In the genomic region with DNA sequence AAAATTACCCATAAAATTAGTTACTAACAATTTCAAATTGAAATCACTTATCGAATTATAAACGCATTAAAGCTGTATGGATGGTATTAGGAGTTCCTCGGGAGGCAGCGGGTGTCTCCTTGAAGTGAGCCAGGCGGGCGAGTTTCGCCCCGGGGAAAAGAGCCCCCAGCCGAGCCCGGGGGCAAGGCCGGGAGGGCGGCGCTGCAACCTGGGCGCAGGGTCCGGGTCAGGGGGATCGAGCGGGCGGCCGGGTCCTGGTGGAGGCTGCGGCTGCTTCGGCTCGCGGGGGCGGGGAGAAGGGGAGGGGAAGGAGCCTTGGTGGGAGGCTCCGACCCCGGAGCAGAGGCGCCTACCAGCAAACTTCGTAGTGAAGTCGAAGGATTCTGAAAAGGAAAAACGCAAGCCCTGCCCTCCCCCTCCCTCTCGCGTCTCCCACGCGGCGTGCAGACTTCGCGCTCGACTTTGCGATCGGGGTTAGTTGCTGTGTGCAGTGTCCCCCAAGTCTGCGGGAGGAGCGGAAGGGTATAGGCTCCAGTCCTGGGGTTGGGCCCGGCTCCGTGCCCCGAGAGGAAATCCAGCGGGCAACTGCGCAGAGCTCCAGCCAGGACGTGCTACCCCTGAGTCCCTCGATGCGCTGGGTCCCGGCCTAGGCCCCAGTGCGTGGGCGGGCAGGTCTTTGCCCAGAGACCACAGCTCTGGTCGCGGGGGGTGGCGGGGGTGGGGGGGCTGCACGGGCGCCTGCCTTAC, we compare ENCODE assay signal across 8 cellular contexts.
DNase-seq lines count a peak whose midpoint lies in the region; ATAC-seq and TF ChIP-seq lines count a peak whose summit lies in the region.

No MANE protein-coding gene starts in this region.

- CTCF ChIA-PET in Panc1 (lab: Charles Lee), result interaction anchor here (0.6 kb wide), 1 partner anchor 494 kb away, joined by 5 read pairs; no protein-coding TSS in a partner anchor

- H3K9me3 ChIP-seq in Panc1 (ENCODE audit: control insufficient read depth, insufficient read depth, low read depth, low read length), result no peaks in the 10 kb centered on the region

- ATAC-seq in Panc1 (peak; percentile 40), omental fat pad (ENCODE audit: low FRiP score) (peak; percentile 18), GM21381 (IDR thresholded peaks at IDR 0.05; ENCODE audit: unreplicated experiment) (no peak), HG02798 (IDR thresholded peaks at IDR 0.05; ENCODE audit: poor library complexity, unreplicated experiment) (no peak)

- peaks cover 23% of the 10 kb centered on the region for H3K4me1 ChIP-seq in Panc1 (ENCODE audit: control insufficient read depth, insufficient read depth, low read length)

- in situ Hi-C loops in Panc1 (cut with HindIII; ENCODE audit: low pct_unique_long_range_greater_than_20kb, low sequenced_read_pairs), result no loop called here

- POLR2A ChIA-PET in Panc1 (lab: Charles Lee), result interaction anchor here (0.7 kb wide), 1 partner anchor 141 kb away, joined by 3 read pairs; no protein-coding TSS in a partner anchor

- H3K27ac ChIP-seq in C4-2B (no peak overlapping the region), Panc1 (ENCODE audit: low read length) (no peak overlapping the region)

- peaks cover 37% of the 10 kb centered on the region for H3K27me3 ChIP-seq in Panc1 (ENCODE audit: control insufficient read depth, insufficient read depth, low read length)

- intact Hi-C loops in Panc1 (cut with micrococcal nuclease; ENCODE audit: unreplicated experiment), result loop anchor here (2.0 to 5.0 kb wide), 2 partner anchors 141 to 1267 kb away; a partner anchor contains a TSS

- no peaks in the 10 kb centered on the region for H3K36me3 ChIP-seq in Panc1 (ENCODE audit: control insufficient read depth, insufficient read depth, low read length)

- DNase-seq in Panc1 (ENCODE audit: low read depth, low spot score) (no peak), fibroblast of pulmonary artery (ENCODE audit: low read depth) (peak; percentile 53), omental fat pad (ENCODE audit: low spot score) (no peak), GM19238 (ENCODE audit: insufficient read length, low spot score) (no peak)
- no peak for DNase-seq in stimulated activated CD4-positive, alpha-beta T cell treated with anti-CD3 and anti-CD28 coated beads, Interleukin-2, amount 100 ng/mL, for 48 hours

- H3K4me3 ChIP-seq in Panc1 (ENCODE audit: low read depth in 2 of 2, low read length in 2 of 2), result peak overlapping the region; percentile 24 to 56
- H3K4me3 ChIP-seq in fibroblast of pulmonary artery (replicated peaks; ENCODE audit: low read depth, low read length), result peak overlapping the region; percentile 60

- no TSS peak for BruUV-seq in Panc1 (replicated peaks; lab: Mats Ljungman, UMichigan)

- TF ChIP-seq CTCF in C4-2B (conservative IDR thresholded peaks at IDR 0.05) (peak; percentile 40), Panc1 (IDR thresholded peaks at IDR 0.05) (peak; percentile 62), fibroblast of pulmonary artery (IDR thresholded peaks at IDR 0.05; ENCODE audit: low read length, missing control alignments) (no peak), omental fat pad (IDR thresholded peaks at IDR 0.05) (no peak)

Comparison
In these comparisons a context has a peak if more than half of its experiments do, and no peak if none do; other contexts are left out.
1. CTCF ChIP-seq: peak in C4-2B (single experiment) and Panc1 (single experiment); none in fibroblast of pulmonary artery (single experiment) and omental fat pad (0 of 3).
2. ATAC-seq: peak in Panc1 (single experiment) and omental fat pad (single experiment); none in GM21381 (single experiment) and HG02798 (single experiment).